ENCODE assay signal across 12 cellular contexts in the genomic region with DNA sequence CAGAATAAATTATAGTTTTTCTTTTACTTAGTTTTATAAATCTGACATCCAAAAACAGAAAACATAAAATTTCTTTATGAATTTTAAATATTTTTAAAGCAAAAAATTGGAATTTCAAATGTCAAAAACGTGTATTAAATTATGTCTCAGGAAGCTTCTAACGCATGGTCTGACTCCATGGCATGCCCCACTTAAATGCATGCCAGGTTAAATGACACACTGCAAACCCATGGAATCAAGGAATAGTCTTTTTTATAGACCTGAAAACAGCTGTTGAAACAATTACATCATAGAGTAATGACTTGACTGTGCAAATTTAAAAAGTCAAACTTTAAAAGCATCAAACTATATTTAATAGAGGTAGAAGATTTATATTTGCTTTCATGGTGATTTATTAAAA.
"Had no signal": no experiment of that assay in that cellular context is flagged by ENCODE, and none has a peak within 500 bp of the region (broad histone marks: within the 10 kb centered on the region; RNA-seq: fewer than 3 reads in every experiment).

No MANE protein-coding gene starts in this region.

- H3K27me3 ChIP-seq: hepatocyte, right atrium auricular region, thyroid gland had no signal

- H3K79me2 ChIP-seq: hepatocyte had no signal

- H3K9me3 ChIP-seq: right atrium auricular region, thyroid gland had no signal

- H3K27ac ChIP-seq: hepatocyte, right atrium auricular region, thyroid gland had no signal

- H3K36me3 ChIP-seq: right atrium auricular region, thyroid gland had no signal

- H3K4me1 ChIP-seq: right atrium auricular region, thyroid gland had no signal

- H2AFZ ChIP-seq: hepatocyte had no signal

- H3K4me2 ChIP-seq: hepatocyte, smooth muscle cell had no signal

- DNase-seq: effector CD4-positive, alpha-beta T cell; foreskin melanocyte; head of caudate nucleus; left colon; mesendoderm; naive thymus-derived CD8-positive, alpha-beta T cell; stimulated activated CD4-positive, alpha-beta T cell treated with anti-CD3 and anti-CD28 coated beads, Interleukin-2, amount 100 ng/mL, for 48 hours; stimulated activated naive CD4-positive, alpha-beta T cell treated with Interleukin-2 at 50 U/mL for 16 hours; thyroid gland had no signal

- H3K4me3 ChIP-seq: hepatocyte, right atrium auricular region, smooth muscle cell, thyroid gland had no signal

- ATAC-seq: left colon; naive thymus-derived CD8-positive, alpha-beta T cell had no signal
